ENCODE assay signal across 1 cellular context in the genomic region with DNA sequence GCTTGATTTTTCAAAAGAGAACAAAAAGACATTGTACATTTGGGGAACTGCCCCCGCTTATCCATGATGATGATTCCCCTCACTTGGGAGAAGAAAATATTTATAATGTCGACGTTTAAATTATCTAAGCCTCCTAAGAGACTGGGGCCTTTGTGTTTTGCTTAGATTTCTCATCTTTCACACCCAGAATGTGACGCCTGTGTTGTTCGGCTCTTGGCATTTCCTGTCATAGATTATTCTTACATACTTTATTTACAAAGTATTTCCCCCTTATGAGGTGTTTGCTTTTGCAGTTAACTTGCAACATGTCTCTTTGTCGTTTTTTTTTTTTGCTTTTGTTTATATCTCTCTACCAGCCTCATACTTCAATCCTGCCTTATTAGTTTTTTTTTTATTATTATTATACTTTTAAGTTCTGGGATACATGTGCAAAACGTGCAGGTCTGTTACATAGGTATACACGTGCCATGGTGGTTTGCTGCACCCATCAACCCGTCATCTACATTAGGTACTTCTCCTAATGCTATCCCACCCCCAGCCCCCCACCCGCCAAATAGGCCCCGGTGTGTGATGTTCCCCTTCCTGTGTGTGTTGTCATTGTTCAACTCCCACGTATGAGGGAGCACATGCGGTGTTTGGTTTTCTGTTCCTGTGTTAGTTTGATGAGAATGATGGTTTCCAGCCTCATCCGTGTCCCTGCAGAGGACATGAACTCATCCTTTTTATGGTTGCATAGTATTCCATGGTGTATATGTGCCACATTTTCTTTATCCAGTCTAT.
TF ChIP-seq lines count a peak whose summit lies in the region.

No MANE protein-coding gene starts in this region.

TF ChIP-seq in HepG2, 621 proteins besides CTCF, POLR2A, EP300 and RAD21:
- no peak for TF ChIP-seq HCFC1 (IDR thresholded peaks at IDR 0.05; ENCODE audit: low read depth, low read length)
- TF ChIP-seq ZNF563 (CRISPR knock-in tag; IDR thresholded peaks at IDR 0.05), result no peak
- no peak for TF ChIP-seq CCDC6 (CRISPR knock-in tag; IDR thresholded peaks at IDR 0.05)
- no peak for TF ChIP-seq RXRB (CRISPR knock-in tag; IDR thresholded peaks at IDR 0.05; ENCODE audit: borderline replicate concordance)
- TF ChIP-seq KMT2A (CRISPR knock-in tag; IDR thresholded peaks at IDR 0.05), result no peak
- TF ChIP-seq CBFB (CRISPR knock-in tag; IDR thresholded peaks at IDR 0.05), result no peak
- TF ChIP-seq, protein P1, sequence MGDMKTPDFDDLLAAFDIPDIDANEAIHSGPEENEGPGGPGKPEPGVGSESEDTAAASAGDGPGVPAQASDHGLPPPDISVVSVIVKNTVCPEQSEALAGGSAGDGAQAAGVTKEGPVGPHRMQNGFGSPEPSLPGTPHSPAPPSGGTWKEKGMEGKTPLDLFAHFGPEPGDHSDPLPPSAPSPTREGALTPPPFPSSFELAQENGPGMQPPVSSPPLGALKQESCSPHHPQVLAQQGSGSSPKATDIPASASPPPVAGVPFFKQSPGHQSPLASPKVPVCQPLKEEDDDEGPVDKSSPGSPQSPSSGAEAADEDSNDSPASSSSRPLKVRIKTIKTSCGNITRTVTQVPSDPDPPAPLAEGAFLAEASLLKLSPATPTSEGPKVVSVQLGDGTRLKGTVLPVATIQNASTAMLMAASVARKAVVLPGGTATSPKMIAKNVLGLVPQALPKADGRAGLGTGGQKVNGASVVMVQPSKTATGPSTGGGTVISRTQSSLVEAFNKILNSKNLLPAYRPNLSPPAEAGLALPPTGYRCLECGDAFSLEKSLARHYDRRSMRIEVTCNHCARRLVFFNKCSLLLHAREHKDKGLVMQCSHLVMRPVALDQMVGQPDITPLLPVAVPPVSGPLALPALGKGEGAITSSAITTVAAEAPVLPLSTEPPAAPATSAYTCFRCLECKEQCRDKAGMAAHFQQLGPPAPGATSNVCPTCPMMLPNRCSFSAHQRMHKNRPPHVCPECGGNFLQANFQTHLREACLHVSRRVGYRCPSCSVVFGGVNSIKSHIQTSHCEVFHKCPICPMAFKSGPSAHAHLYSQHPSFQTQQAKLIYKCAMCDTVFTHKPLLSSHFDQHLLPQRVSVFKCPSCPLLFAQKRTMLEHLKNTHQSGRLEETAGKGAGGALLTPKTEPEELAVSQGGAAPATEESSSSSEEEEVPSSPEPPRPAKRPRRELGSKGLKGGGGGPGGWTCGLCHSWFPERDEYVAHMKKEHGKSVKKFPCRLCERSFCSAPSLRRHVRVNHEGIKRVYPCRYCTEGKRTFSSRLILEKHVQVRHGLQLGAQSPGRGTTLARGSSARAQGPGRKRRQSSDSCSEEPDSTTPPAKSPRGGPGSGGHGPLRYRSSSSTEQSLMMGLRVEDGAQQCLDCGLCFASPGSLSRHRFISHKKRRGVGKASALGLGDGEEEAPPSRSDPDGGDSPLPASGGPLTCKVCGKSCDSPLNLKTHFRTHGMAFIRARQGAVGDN (CRISPR knock-in tag; IDR thresholded peaks at IDR 0.05), result no peak
- no peak for TF ChIP-seq SMARCC2 (IDR thresholded peaks at IDR 0.05)
- no peak for TF ChIP-seq ZNF180 (CRISPR knock-in tag; IDR thresholded peaks at IDR 0.05; ENCODE audit: borderline replicate concordance, low read depth)
- no peak for TF ChIP-seq HNRNPK (IDR thresholded peaks at IDR 0.05; ENCODE audit: low read depth, low read length, poor library complexity, severe bottlenecking)
- no peak for TF ChIP-seq ZNF530 (CRISPR knock-in tag; IDR thresholded peaks at IDR 0.05; ENCODE audit: low read depth)
- no peak for TF ChIP-seq PLRG1 (conservative IDR thresholded peaks at IDR 0.05)
